In the genomic region with DNA sequence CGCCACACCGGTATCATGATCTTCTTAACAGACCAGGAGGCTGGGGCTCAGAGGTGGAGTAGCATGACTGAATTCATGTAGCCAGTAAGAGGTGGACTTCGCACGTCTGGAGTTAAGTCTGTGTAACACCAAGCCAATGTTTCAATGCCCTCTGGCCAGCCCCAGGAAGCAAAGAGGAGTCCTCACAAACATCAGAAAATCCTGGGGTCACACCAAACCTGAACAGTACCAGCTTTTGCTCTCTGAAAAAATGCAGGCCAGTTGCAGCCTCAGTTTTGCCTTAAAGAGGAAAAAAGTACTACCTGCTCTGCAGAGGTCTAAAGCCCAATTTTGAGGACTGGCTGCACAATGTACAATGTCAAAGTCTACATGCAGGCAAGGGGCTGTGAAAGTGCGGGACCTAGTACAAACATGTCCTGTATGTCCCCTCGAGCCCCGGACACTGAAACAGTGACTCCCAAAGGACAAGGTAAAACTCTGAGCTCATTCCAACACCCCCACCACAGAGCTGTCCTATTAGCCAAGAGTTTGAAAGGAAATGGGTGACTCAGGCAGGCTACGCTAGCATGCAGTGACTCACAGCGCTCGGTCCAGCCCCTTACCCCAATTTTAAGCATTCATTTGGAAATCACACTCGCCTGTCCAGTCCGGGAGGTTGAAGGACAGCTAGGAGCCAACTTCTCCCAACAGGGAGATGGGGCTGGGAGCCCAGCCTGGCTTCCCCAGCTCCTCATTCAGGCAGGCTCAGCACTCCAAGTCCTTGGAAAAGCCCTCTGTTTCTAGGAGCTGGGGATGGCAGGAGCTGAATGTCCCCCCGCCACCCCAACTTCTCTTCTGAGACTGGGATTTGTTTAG, we compare ENCODE assay signal across 1 cellular context.
TF ChIP-seq lines count a peak whose summit lies in the region.

No MANE protein-coding gene starts in this region.

TF ChIP-seq in K562, 482 proteins besides CTCF, POLR2A, EP300 and RAD21 (continued from another document):
- TF ChIP-seq, protein P1, sequence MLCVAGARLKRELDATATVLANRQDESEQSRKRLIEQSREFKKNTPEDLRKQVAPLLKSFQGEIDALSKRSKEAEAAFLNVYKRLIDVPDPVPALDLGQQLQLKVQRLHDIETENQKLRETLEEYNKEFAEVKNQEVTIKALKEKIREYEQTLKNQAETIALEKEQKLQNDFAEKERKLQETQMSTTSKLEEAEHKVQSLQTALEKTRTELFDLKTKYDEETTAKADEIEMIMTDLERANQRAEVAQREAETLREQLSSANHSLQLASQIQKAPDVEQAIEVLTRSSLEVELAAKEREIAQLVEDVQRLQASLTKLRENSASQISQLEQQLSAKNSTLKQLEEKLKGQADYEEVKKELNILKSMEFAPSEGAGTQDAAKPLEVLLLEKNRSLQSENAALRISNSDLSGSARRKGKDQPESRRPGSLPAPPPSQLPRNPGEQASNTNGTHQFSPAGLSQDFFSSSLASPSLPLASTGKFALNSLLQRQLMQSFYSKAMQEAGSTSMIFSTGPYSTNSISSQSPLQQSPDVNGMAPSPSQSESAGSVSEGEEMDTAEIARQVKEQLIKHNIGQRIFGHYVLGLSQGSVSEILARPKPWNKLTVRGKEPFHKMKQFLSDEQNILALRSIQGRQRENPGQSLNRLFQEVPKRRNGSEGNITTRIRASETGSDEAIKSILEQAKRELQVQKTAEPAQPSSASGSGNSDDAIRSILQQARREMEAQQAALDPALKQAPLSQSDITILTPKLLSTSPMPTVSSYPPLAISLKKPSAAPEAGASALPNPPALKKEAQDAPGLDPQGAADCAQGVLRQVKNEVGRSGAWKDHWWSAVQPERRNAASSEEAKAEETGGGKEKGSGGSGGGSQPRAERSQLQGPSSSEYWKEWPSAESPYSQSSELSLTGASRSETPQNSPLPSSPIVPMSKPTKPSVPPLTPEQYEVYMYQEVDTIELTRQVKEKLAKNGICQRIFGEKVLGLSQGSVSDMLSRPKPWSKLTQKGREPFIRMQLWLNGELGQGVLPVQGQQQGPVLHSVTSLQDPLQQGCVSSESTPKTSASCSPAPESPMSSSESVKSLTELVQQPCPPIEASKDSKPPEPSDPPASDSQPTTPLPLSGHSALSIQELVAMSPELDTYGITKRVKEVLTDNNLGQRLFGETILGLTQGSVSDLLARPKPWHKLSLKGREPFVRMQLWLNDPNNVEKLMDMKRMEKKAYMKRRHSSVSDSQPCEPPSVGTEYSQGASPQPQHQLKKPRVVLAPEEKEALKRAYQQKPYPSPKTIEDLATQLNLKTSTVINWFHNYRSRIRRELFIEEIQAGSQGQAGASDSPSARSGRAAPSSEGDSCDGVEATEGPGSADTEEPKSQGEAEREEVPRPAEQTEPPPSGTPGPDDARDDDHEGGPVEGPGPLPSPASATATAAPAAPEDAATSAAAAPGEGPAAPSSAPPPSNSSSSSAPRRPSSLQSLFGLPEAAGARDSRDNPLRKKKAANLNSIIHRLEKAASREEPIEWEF (CRISPR knock-in tag; IDR thresholded peaks at IDR 0.05), result no peak
- TF ChIP-seq BMI1 (IDR thresholded peaks at IDR 0.05; ENCODE audit: low read length), result no peak
- no peak for TF ChIP-seq SP1 (CRISPR knock-in tag; IDR thresholded peaks at IDR 0.05)
